ENCODE assay signal across 11 cellular contexts in the genomic region with DNA sequence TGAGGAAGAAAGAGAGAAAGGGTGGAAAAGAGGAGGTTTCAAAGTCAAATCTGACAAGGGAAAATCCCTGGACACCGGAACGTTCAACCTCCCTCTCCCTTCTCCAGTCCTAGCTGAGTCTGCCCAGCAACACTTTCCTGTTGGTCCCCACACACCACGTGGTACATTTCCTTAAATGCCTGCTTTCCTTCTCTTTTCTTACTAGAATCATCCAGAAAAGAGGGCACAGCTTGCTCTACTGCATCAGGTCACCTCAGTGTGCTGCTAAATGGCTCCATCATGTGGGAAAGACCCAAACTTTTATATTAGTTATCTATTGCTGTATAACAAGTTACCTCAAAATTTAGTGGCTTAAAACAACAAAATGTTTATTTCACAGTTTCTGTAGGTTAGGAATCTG.
DNase-seq lines count a peak whose midpoint lies in the region; ATAC-seq and TF ChIP-seq lines count a peak whose summit lies in the region.
"Had no signal": no experiment of that assay in that cellular context is flagged by ENCODE, and none has a peak within 500 bp of the region (broad histone marks: within the 10 kb centered on the region; RNA-seq: fewer than 3 reads in every experiment).

No MANE protein-coding gene starts in this region.

- H3K27ac ChIP-seq in adrenal gland = no peak overlapping the region
- no peak overlapping the region for H3K27ac ChIP-seq in prostate gland

- peak overlapping the region in 1 of 4 donors; percentile 27 for H3K4me3 ChIP-seq in adrenal gland
- H3K4me3 ChIP-seq in prostate gland = no peak overlapping the region

- TF ChIP-seq POLR2A in adrenal gland (IDR thresholded peaks at IDR 0.05) (no peak), prostate gland (IDR thresholded peaks at IDR 0.05) (no peak)

- TF ChIP-seq CTCF in adrenal gland (IDR thresholded peaks at IDR 0.05) = no peak
- no peak for TF ChIP-seq CTCF in prostate gland (IDR thresholded peaks at IDR 0.05)

- ATAC-seq in left lobe of liver = peak; percentile 58

- peaks cover 0 to 4% of the 10 kb centered on the region in 2 donors for H3K4me1 ChIP-seq in adrenal gland (replicated peaks in 1 of 2)
- no peaks in the 10 kb centered on the region for H3K4me1 ChIP-seq in prostate gland (replicated peaks)

- CTCF ChIA-PET in HEK293T (lab: Yijun Ruan, JAX) = interaction anchor here (0.5 kb wide), 1 partner anchor 754 kb away, joined by 3 read pairs; no protein-coding TSS in a partner anchor

- H3K9me3 ChIP-seq in adrenal gland (replicated peaks in 1 of 3) (no peaks in the 10 kb centered on the region), prostate gland (no peaks in the 10 kb centered on the region)

- POLR2A ChIA-PET in HEK293T (lab: Yijun Ruan, JAX) = no interaction called here

- DNase-seq in CD1c-positive myeloid dendritic cell (ENCODE audit: extremely low spot score) (peak; percentile 29), HEK293T (ENCODE audit: extremely low spot score) (peak; percentile 26), adrenal gland (peak; percentile 25 to 72 (median 47)), left lobe of liver (ENCODE audit: low spot score) (no peak), NCI-H2081 treated with DMSO at 0.1 percent for 48 hours (lab: John Stamatoyannopoulos, UW) (no peak), prostate gland (ENCODE audit: low spot score) (no peak), NCI-H446 treated with DMSO at 0.1 percent for 48 hours (lab: John Stamatoyannopoulos, UW) (no peak)
- no peak for DNase-seq in effector CD4-positive, alpha-beta T cell
- DNase-seq: cerebellar nuclear complex; nephron progenitor cell; stimulated activated naive CD8-positive, alpha-beta T cell treated with anti-CD3 and anti-CD28 coated beads, Interleukin-15, amount 100 ng/mL, for 72 hours had no signal

- H3K36me3 ChIP-seq in adrenal gland (replicated peaks in 1 of 2) (no peaks in the 10 kb centered on the region), prostate gland (no peaks in the 10 kb centered on the region)

- intact Hi-C loops in adrenal gland (cut with DNase I) = no loop called here
- intact Hi-C loops in prostate gland (cut with DNase I) = no loop called here

- WGBS in adrenal gland, 4 donors = 20 to 38% (median 24%) methylated on average over 3 of the region's 3 CpGs
- whole genome bisulfite sequencing in prostate gland = 45% methylated on average over 3 of the region's 3 CpGs

- no peaks in the 10 kb centered on the region for H3K27me3 ChIP-seq in adrenal gland
- H3K27me3 ChIP-seq in prostate gland (replicated peaks; ENCODE audit: insufficient read depth) = no peaks in the 10 kb centered on the region

TF ChIP-seq in HEK293T, 16 proteins besides CTCF, POLR2A, EP300 and RAD21:
- no peak for TF ChIP-seq NFRKB (IDR thresholded peaks at IDR 0.05)
- TF ChIP-seq FOXK2 (IDR thresholded peaks at IDR 0.05) = no peak
- TF ChIP-seq SUZ12 (IDR thresholded peaks at IDR 0.05) = no peak
- no peak for TF ChIP-seq ZNF384 (IDR thresholded peaks at IDR 0.05)
- no peak for TF ChIP-seq LEF1 (IDR thresholded peaks at IDR 0.05; ENCODE audit: borderline replicate concordance)
- TF ChIP-seq, protein P1, sequence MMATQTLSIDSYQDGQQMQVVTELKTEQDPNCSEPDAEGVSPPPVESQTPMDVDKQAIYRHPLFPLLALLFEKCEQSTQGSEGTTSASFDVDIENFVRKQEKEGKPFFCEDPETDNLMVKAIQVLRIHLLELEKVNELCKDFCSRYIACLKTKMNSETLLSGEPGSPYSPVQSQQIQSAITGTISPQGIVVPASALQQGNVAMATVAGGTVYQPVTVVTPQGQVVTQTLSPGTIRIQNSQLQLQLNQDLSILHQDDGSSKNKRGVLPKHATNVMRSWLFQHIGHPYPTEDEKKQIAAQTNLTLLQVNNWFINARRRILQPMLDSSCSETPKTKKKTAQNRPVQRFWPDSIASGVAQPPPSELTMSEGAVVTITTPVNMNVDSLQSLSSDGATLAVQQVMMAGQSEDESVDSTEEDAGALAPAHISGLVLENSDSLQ (IDR thresholded peaks at IDR 0.05) = no peak
- TF ChIP-seq SP1 (IDR thresholded peaks at IDR 0.05) = no peak
- no peak for TF ChIP-seq FOXA1 (IDR thresholded peaks at IDR 0.05)
- TF ChIP-seq ELF4 (IDR thresholded peaks at IDR 0.05) = no peak
- TF ChIP-seq CTBP1 (IDR thresholded peaks at IDR 0.05; ENCODE audit: borderline replicate concordance) = no peak
- TF ChIP-seq HDGF (IDR thresholded peaks at IDR 0.05; ENCODE audit: borderline replicate concordance) = no peak
- TF ChIP-seq L3MBTL2 (conservative IDR thresholded peaks at IDR 0.05) = no peak
- no peak for TF ChIP-seq ARNT (IDR thresholded peaks at IDR 0.05)
- no peak for TF ChIP-seq TARDBP (IDR thresholded peaks at IDR 0.05)

Comparison
In these comparisons a context has a peak if more than half of its experiments do, and no peak if none do; other contexts are left out.
1. DNase-seq: peak in CD1c-positive myeloid dendritic cell (single experiment), HEK293T (single experiment) and adrenal gland (7 of 7); none in left lobe of liver (single experiment), NCI-H2081 treated with DMSO at 0.1 percent for 48 hours (single experiment), effector CD4-positive, alpha-beta T cell (single experiment), prostate gland (single experiment) and NCI-H446 treated with DMSO at 0.1 percent for 48 hours (single experiment).